ENCODE assay signal across 8 cellular contexts in the genomic region with DNA sequence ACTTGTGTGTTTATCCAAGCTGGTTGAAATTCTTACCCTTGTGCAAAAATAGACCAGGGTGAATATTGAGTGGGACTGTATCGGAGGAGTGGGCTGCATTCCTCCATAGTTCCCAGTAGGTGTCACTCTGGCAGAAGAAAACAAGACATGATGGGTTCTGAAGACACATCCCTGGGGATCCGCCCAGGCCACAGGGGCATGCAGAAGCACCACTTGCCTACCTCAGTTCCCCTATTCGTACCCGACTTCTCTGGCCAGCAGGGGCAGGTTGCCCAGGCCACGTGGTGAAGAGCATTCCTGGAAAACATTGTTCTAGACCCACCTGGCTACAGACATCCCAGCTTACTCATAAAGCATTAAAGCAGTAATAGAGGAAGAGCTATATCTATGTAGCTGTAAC.
DNase-seq lines count a peak whose midpoint lies in the region; ATAC-seq and TF ChIP-seq lines count a peak whose summit lies in the region.

No MANE protein-coding gene starts in this region.

- ATAC-seq in HG02840 (IDR thresholded peaks at IDR 0.05; ENCODE audit: low FRiP score, unreplicated experiment) (peak; percentile 55), gastroesophageal sphincter (peak; percentile 50)
- peak; percentile 39 to 40 for ATAC-seq in activated T-cell treated with anti-CD3 and anti-CD28 coated beads, Interleukin-2, amount 50 U/mL, for 4 hours

- no peak for TF ChIP-seq EP300 in gastroesophageal sphincter (IDR thresholded peaks at IDR 0.05)

- peaks cover 0 to 53% (median 5%) of the 10 kb centered on the region in 3 donors for H3K4me1 ChIP-seq in gastroesophageal sphincter

- TF ChIP-seq CTCF in gastroesophageal sphincter (IDR thresholded peaks at IDR 0.05), result peak; percentile 27 to 74 (median 44)

- no peak overlapping the region for H3K27ac ChIP-seq in gastroesophageal sphincter

- H3K27me3 Mint-ChIP-seq in activated T-cell treated with anti-CD3 and anti-CD28 coated beads, Interleukin-2, amount 50 U/mL, for 4 hours (ENCODE audit: low read depth), result no peaks in the 10 kb centered on the region

- no peak overlapping the region for H3K4me3 ChIP-seq in gastroesophageal sphincter

- no peak for TF ChIP-seq POLR2A in gastroesophageal sphincter (IDR thresholded peaks at IDR 0.05)

- H3K36me3 ChIP-seq in gastroesophageal sphincter, result no peaks in the 10 kb centered on the region

- H3K4me1 Mint-ChIP-seq in activated T-cell treated with anti-CD3 and anti-CD28 coated beads, Interleukin-2, amount 50 U/mL, for 4 hours (ENCODE audit: low read depth), result peaks cover 32% of the 10 kb centered on the region

- H3K9me3 Mint-ChIP-seq in activated T-cell treated with anti-CD3 and anti-CD28 coated beads, Interleukin-2, amount 50 U/mL, for 4 hours, result no peaks in the 10 kb centered on the region

- peak; percentile 27 for DNase-seq in activated naive CD4-positive, alpha-beta T cell treated with Interleukin-2 at 50 U/mL for 16 hours
- DNase-seq in activated naive CD4-positive, alpha-beta T cell (lab: John Stamatoyannopoulos, UW), result no peak
- DNase-seq in NCI-H2227 treated with DMSO at 0.1 percent for 48 hours (lab: John Stamatoyannopoulos, UW) (peak; percentile 27), pons (ENCODE audit: low spot score) (peak; percentile 90)
- no peak for DNase-seq in activated T-cell treated with anti-CD3 and anti-CD28 coated beads, Interleukin-2, amount 50 U/mL, for 4 hours
- DNase-seq in activated effector memory CD4-positive, alpha-beta T cell treated with Interleukin-2 at 50 U/mL for 16 hours, result no peak

- H3K9me3 ChIP-seq in gastroesophageal sphincter, result no peaks in the 10 kb centered on the region

- WGBS in gastroesophageal sphincter (ENCODE audit: low coverage in 1 of 2), 2 donors, result 6 to 11% methylated on average over 4 of the region's 5 CpGs

- H3K36me3 Mint-ChIP-seq in activated T-cell treated with anti-CD3 and anti-CD28 coated beads, Interleukin-2, amount 50 U/mL, for 4 hours (ENCODE audit: insufficient read depth), result no peaks in the 10 kb centered on the region

- H3K27me3 ChIP-seq in gastroesophageal sphincter, result no peaks in the 10 kb centered on the region

- H3K4me3 Mint-ChIP-seq in activated T-cell treated with anti-CD3 and anti-CD28 coated beads, Interleukin-2, amount 50 U/mL, for 4 hours, result no peak overlapping the region

Comparison
In these comparisons a context has a peak if more than half of its experiments do, and no peak if none do; other contexts are left out.
1. DNase-seq: peak in activated naive CD4-positive, alpha-beta T cell treated with Interleukin-2 at 50 U/mL for 16 hours (single experiment), NCI-H2227 treated with DMSO at 0.1 percent for 48 hours (single experiment) and pons (single experiment); none in activated naive CD4-positive, alpha-beta T cell (0 of 4), activated T-cell treated with anti-CD3 and anti-CD28 coated beads, Interleukin-2, amount 50 U/mL, for 4 hours (single experiment) and activated effector memory CD4-positive, alpha-beta T cell treated with Interleukin-2 at 50 U/mL for 16 hours (single experiment).
2. Peak in every context shown above with its lines, with median percentiles within 50 percentile points of each other: ATAC-seq.